ENCODE assay signal across 9 cellular contexts in genomic region chr12:108854453-108855283, GRCh38. TPM values are rescaled to one million over a fixed set of nuclear protein-coding genes. Genes with fewer than 3 reads are reported as not detected.
DNase-seq lines count a peak whose midpoint lies in the region; ATAC-seq, FAIRE-seq and TF ChIP-seq lines count a peak whose summit lies in the region.
"Had no signal": no experiment of that assay in that cellular context is flagged by ENCODE, and none has a peak within 500 bp of the region (broad histone marks: within the 10 kb centered on the region; RNA-seq: fewer than 3 reads in every experiment).

No MANE protein-coding gene starts in this region.

- 0 out of 2 replicates have a peak, but pooled peaks cover 13% of the 10 kb centered on the region for H4K20me1 ChIP-seq in K562 (replicated peaks; ENCODE audit: control insufficient read depth, insufficient read depth, low read length)
- H4K20me1 ChIP-seq in HepG2 (ENCODE audit: insufficient read depth, low read length) = peaks cover 3% of the 10 kb centered on the region; the same call in 1 of the 2 replicates

- peak overlapping the region; percentile 98 for H3K27ac Mint-ChIP-seq in type B pancreatic cell

- peaks cover 56% of the 10 kb centered on the region for H3K4me1 Mint-ChIP-seq in type B pancreatic cell (ENCODE audit: unreplicated experiment)

- H2AFZ ChIP-seq in K562 (ENCODE audit: low read depth, low read length) = no peak overlapping the region
- H2AFZ ChIP-seq in HepG2 (ENCODE audit: low read length) = no peak overlapping the region

- POLR2A ChIA-PET in K562 (lab: Yijun Ruan, JAX) (no interaction called here), HepG2 (lab: Yijun Ruan, JAX) (no interaction called here)

- H3K4me1 ChIP-seq in K562 (replicated peaks in 1 of 2; ENCODE audit: control insufficient read depth in 2 of 2, insufficient read depth in 2 of 2, low read length in 2 of 2) = peaks cover 37 to 38% of the 10 kb centered on the region in 2 experiments
- H3K4me1 ChIP-seq in HepG2 (ENCODE audit: insufficient read depth, low read length) = peaks cover 32% of the 10 kb centered on the region
- peaks cover 2% of the 10 kb centered on the region; the same call in 1 of the 2 replicates for H3K4me1 ChIP-seq in SJCRH30

- TF ChIP-seq CTCF in K562 (IDR thresholded peaks at IDR 0.05 in 2 of 3, conservative IDR thresholded peaks at IDR 0.05 in 1 of 3; ENCODE audit: insufficient read depth in 2 of 3, low read depth in 1 of 3, low read length in 3 of 3) (no peak), HepG2 (CRISPR knock-in tag; IDR thresholded peaks at IDR 0.05) (no peak), type B pancreatic cell (conservative IDR thresholded peaks at IDR 0.05) (no peak)

- H3K4me2 ChIP-seq in K562 (ENCODE audit: insufficient read depth, low read length) = peak overlapping the region; percentile 65
- H3K4me2 ChIP-seq in HepG2 (ENCODE audit: low read depth, low read length) = no peak overlapping the region

- TF ChIP-seq RAD21 in K562 (CRISPR knock-in tag; conservative IDR thresholded peaks at IDR 0.05 in 1 of 2, IDR thresholded peaks at IDR 0.05 in 1 of 2) (no peak), HepG2 (CRISPR knock-in tag; IDR thresholded peaks at IDR 0.05) (no peak)

- H3K36me3 ChIP-seq in K562 (ENCODE audit: control insufficient read depth, insufficient read depth, low read length) (no peaks in the 10 kb centered on the region; the same call in 2 of the 3 replicates), HepG2 (replicated peaks in 1 of 2; ENCODE audit: control insufficient read depth in 1 of 2, insufficient read depth in 2 of 2, low read length in 2 of 2) (peaks cover 1 to 6% of the 10 kb centered on the region in 2 experiments; a peak in 2 of 5 replicates), SJCRH30 (peaks cover 5% of the 10 kb centered on the region; the same call in 1 of the 2 replicates)

- H3K4me3 Mint-ChIP-seq in type B pancreatic cell = peak overlapping the region; percentile 97

- H3K27me3 ChIP-seq in K562 (ENCODE audit: control insufficient read depth in 2 of 2, insufficient read depth in 2 of 2, low read length in 2 of 2) = peaks cover 0 to 6% of the 10 kb centered on the region in 2 experiments; a peak in 1 of 5 replicates
- H3K27me3 ChIP-seq in HepG2 (ENCODE audit: control insufficient read depth in 1 of 2, insufficient read depth in 2 of 2, low read length in 2 of 2) = peaks cover 4 to 6% of the 10 kb centered on the region in 2 experiments; a peak in 1 of 5 replicates
- no peaks in the 10 kb centered on the region for H3K27me3 ChIP-seq in SJCRH30

- H3K36me3 Mint-ChIP-seq in type B pancreatic cell = peaks cover 21% of the 10 kb centered on the region

- TF ChIP-seq EP300 in K562 (IDR thresholded peaks at IDR 0.05; ENCODE audit: low read length) = no peak; the same call in 1 of the 2 replicates
- no peak for TF ChIP-seq EP300 in HepG2 (IDR thresholded peaks at IDR 0.05; ENCODE audit: low read depth in 2 of 2, low read length in 2 of 2)
- TF ChIP-seq EP300 in HepG2 (CRISPR knock-in tag; IDR thresholded peaks at IDR 0.05; ENCODE audit: borderline replicate concordance) = no peak

- in situ Hi-C loops in K562 (cut with MboI) (no loop called here), HepG2 (cut with HindIII; ENCODE audit: extremely low pct_ligation_motif_present, low pct_unique_long_range_greater_than_20kb) (no loop called here)

- H3K9me1 ChIP-seq in K562 (ENCODE audit: control insufficient read depth, insufficient read depth, low read length) = no peaks in the 10 kb centered on the region

- H3K27ac ChIP-seq in K562 (ENCODE audit: extremely low read depth, low read depth, low read length) (peak overlapping the region; percentile 67; the same call in 2 of the 3 replicates), HepG2 (ENCODE audit: extremely low read length, insufficient read depth, low read length) (no peak overlapping the region), SJCRH30 (no peak overlapping the region)

- peak; percentile 26 for ATAC-seq in HG03196 (IDR thresholded peaks at IDR 0.05; ENCODE audit: unreplicated experiment)
- no peak for ATAC-seq in K562
- no peak for ATAC-seq in HepG2
- ATAC-seq in GM18502 (IDR thresholded peaks at IDR 0.05; ENCODE audit: poor library complexity, unreplicated experiment) = no peak
- ATAC-seq in activated CD4-positive, CD25-positive, alpha-beta regulatory T cell treated with anti-CD3 and anti-CD28 coated beads, Interleukin-2, amount 50 U/mL, for 24 hours = no peak

- H3K27me3 Mint-ChIP-seq in type B pancreatic cell = peaks cover 10% of the 10 kb centered on the region

- intact Hi-C loops in K562 (cut with micrococcal nuclease) (loop anchor here (5.0 to 10.0 kb wide), 3 partner anchors 32 to 730 kb away; partner anchors contain the start of genes ISCU, SART3 and WSCD2), HepG2 (cut with micrococcal nuclease; ENCODE audit: unreplicated experiment) (loop anchor here (5.0 kb wide), 1 partner anchor 292 kb away; the partner anchor contains the start of genes ISCU and SART3)

- FAIRE-seq in K562 (lab: Jason Lieb, UNC) (peak; percentile 64), HepG2 (lab: Jason Lieb, UNC) (no peak)
- FAIRE-seq: endometrium had no signal

- H3K9me3 ChIP-seq in K562 (replicated peaks; ENCODE audit: control insufficient read depth, insufficient read depth, low read depth, low read length) = no peaks in the 10 kb centered on the region; the same call in 1 of the 2 replicates
- no peaks in the 10 kb centered on the region for H3K9me3 ChIP-seq in HepG2 (ENCODE audit: low read length)
- H3K9me3 ChIP-seq in SJCRH30 (replicated peaks) = 0 out of 2 replicates have a peak, but pooled peaks cover 4% of the 10 kb centered on the region

- DNase-seq in AG08396 (ENCODE audit: low spot score) (peak; percentile 80), K562 (ENCODE audit: extremely low read depth in 1 of 4, low spot score in 3 of 4) (peak in 2 of 4 experiments; percentile 38 to 54), HepG2 (ENCODE audit: low spot score) (no peak), type B pancreatic cell (ENCODE audit: extremely low spot score, unreplicated experiment) (no peak), SJCRH30 (no peak)

- H3K79me2 ChIP-seq in K562 (ENCODE audit: control insufficient read depth, insufficient read depth, low read length) = peaks cover 11% of the 10 kb centered on the region; the same call in 2 of the 3 replicates
- H3K79me2 ChIP-seq in HepG2 (ENCODE audit: insufficient read depth, low read length) = peaks cover 14% of the 10 kb centered on the region

- H3K9ac ChIP-seq in K562 (ENCODE audit: insufficient read depth in 1 of 2, low read depth in 2 of 2, low read length in 2 of 2) (peak overlapping the region in 1 of 2 experiments; percentile 20; a peak in 1 of 4 replicates), HepG2 (ENCODE audit: insufficient read depth, low read depth, low read length) (no peak overlapping the region)

- BruUV-seq in K562 (replicated peaks; lab: Mats Ljungman, UMichigan) (no TSS peak), HepG2 (replicated peaks; lab: Mats Ljungman, UMichigan) (no TSS peak)

- 57% methylated on average over 13 of the region's 13 CpGs for WGBS in K562 (ENCODE audit: insufficient coverage, low coverage, missing lambda C conversion rate)
- 92% methylated on average over 13 of the region's 13 CpGs for WGBS in HepG2 (ENCODE audit: low lambda C conversion rate)

- no peak overlapping the region for H3K4me3 ChIP-seq in K562
- H3K4me3 ChIP-seq in HepG2 (replicated peaks in 1 of 3; ENCODE audit: insufficient read depth in 1 of 3, low read depth in 2 of 3, low read length in 3 of 3) = no peak overlapping the region
- H3K4me3 ChIP-seq in SJCRH30 = no peak overlapping the region

- no peak for TF ChIP-seq POLR2A in K562 (conservative IDR thresholded peaks at IDR 0.05)
- TF ChIP-seq POLR2A in HepG2 (IDR thresholded peaks at IDR 0.05; ENCODE audit: insufficient read depth in 1 of 2, low read depth in 2 of 2, low read length in 2 of 2) = no peak

- peaks cover 4% of the 10 kb centered on the region for H3K9me3 Mint-ChIP-seq in type B pancreatic cell

- CTCF ChIA-PET in K562 (lab: Yijun Ruan, JAX; ENCODE audit: low intra/inter-chr PET ratio) = interaction anchor here (1.2 kb wide), 1 partner anchor 190 kb away, joined by 4 read pairs; no protein-coding TSS in a partner anchor
- CTCF ChIA-PET in HepG2 (lab: Yijun Ruan, JAX; ENCODE audit: low intra/inter-chr PET ratio, low total read pairs) = no interaction called here

RNA-seq across cellular contexts. Expression of gene SSH1, which starts 2.7 kb away (rescaled TPM):
- 12.8 and 19.4 TPM in 2 replicates for total RNA-seq in K562 (2011; cell fraction: chromatin; rRNA removed; ENCODE audit: low replicate concordance)
- total RNA-seq in K562 (2011; cell fraction: nucleolus; rRNA removed) = 8.0 and 10.2 TPM in 2 replicates
- total RNA-seq in K562 (2011; cell fraction: nucleoplasm; rRNA removed) = 7.7 and 9.5 TPM in 2 replicates
- total RNA-seq in K562 (2014; rRNA removed) = 2.0 and 2.9 TPM in 2 replicates
- total RNA-seq in K562 (2014; rRNA removed; fragmentation: Illumina TruSeq; extraction: Trizol) = 2.3 and 2.5 TPM in 2 replicates
- 1.7 and 2.2 TPM in 2 replicates for total RNA-seq in K562 (2015; rRNA removed; fragmentation: Illumina TruSeq; extraction: Trizol)
- 5.5 and 6.5 TPM in 2 replicates for total RNA-seq in K562 (2021)
- 3.4 and 4.2 TPM in 2 replicates for polyA plus RNA-seq in K562 (2011; rRNA removed)
- polyA plus RNA-seq in K562 (2011; cell fraction: cytosol; rRNA removed) = 2.8 and 3.3 TPM in 2 replicates
- 4.0 and 4.1 TPM in 2 replicates for polyA plus RNA-seq in K562 (2011; cell fraction: nucleus; rRNA removed)
- 3.3 and 5.5 TPM in 2 replicates for polyA plus RNA-seq in K562 (2012)
- 2.5 and 3.1 TPM in 2 replicates for polyA plus RNA-seq in K562 (2014; fragmentation: Illumina TruSeq; extraction: Trizol)
- under 1 TPM; 0.41 to 0.45 TPM for polyA plus RNA-seq in K562 (2014; fragmentation: Nextera tagmentation; extraction: Ambion mirVana)
- 2.3 and 2.8 TPM in 2 replicates for polyA plus RNA-seq in K562 (2014; rRNA removed)
- polyA minus RNA-seq in K562 (2011; rRNA and poly(A)+ RNA removed) = 4.5 and 5.0 TPM in 2 replicates
- 2.5 and 4.4 TPM in 2 replicates for polyA minus RNA-seq in K562 (2011; cell fraction: cytosol; rRNA and poly(A)+ RNA removed)
- 4.7 and 5.2 TPM in 2 replicates for polyA minus RNA-seq in K562 (2011; cell fraction: nucleus; rRNA and poly(A)+ RNA removed)
- total RNA-seq in HepG2 (2016; rRNA removed; fragmentation: Illumina TruSeq; extraction: Trizol) = 4.5 and 4.8 TPM in 2 replicates
- total RNA-seq in HepG2 (2016; cell fraction: cytosol; rRNA removed; fragmentation: Illumina TruSeq; extraction: Trizol; ENCODE audit: low read depth) = 3.0 and 3.8 TPM in 2 replicates
- 4.2 and 4.4 TPM in 2 replicates for total RNA-seq in HepG2 (2016; cell fraction: insoluble cytoplasmic fraction; rRNA removed; fragmentation: Illumina TruSeq; extraction: Trizol)
- total RNA-seq in HepG2 (2016; cell fraction: membrane; rRNA removed; fragmentation: Illumina TruSeq; extraction: Trizol) = 7.9 and 8.2 TPM in 2 replicates
- 7.0 and 7.7 TPM in 2 replicates for total RNA-seq in HepG2 (2016; cell fraction: nucleus; rRNA removed; fragmentation: Illumina TruSeq; extraction: Trizol)
- 4.3 and 4.9 TPM in 2 replicates for polyA plus RNA-seq in HepG2 (2011; rRNA removed)
- 3.1 TPM in 2 replicates for polyA plus RNA-seq in HepG2 (2011; cell fraction: cytosol; rRNA removed)
- 5.7 and 6.9 TPM in 2 replicates for polyA plus RNA-seq in HepG2 (2011; cell fraction: nucleus; rRNA removed)
- 3.6 and 4.3 TPM in 2 replicates for polyA plus RNA-seq in HepG2 (2012)
- polyA plus RNA-seq in HepG2 (2016; cell fraction: cytosol; fragmentation: Illumina TruSeq; extraction: Trizol; ENCODE audit: low read depth) = 3.1 and 3.9 TPM in 2 replicates
- 4.8 and 5.2 TPM in 2 replicates for polyA plus RNA-seq in HepG2 (2016; cell fraction: insoluble cytoplasmic fraction; fragmentation: Illumina TruSeq; extraction: Trizol; ENCODE audit: low read depth)
- 5.0 and 6.1 TPM in 2 replicates for polyA plus RNA-seq in HepG2 (2016; cell fraction: membrane; fragmentation: Illumina TruSeq; extraction: Trizol; ENCODE audit: low read depth)
- 5.5 and 5.7 TPM in 2 replicates for polyA plus RNA-seq in HepG2 (2016; cell fraction: nucleus; fragmentation: Illumina TruSeq; extraction: Trizol; ENCODE audit: insufficient read depth, low read depth)
- 14.1 and 22.8 TPM in 2 replicates for polyA minus RNA-seq in HepG2 (2011; rRNA and poly(A)+ RNA removed; ENCODE audit: low replicate concordance)
- polyA minus RNA-seq in HepG2 (2011; cell fraction: cytosol; rRNA and poly(A)+ RNA removed) = 4.2 and 5.0 TPM in 2 replicates
- 8.1 and 8.6 TPM in 2 replicates for polyA minus RNA-seq in HepG2 (2011; cell fraction: nucleus; rRNA and poly(A)+ RNA removed)
- total RNA-seq in type B pancreatic cell (ENCODE audit: low replicate concordance) = 32.2 and 33.7 TPM in 2 replicates
- 12.1 and 12.3 TPM in 2 replicates for total RNA-seq in SJCRH30 (2014; rRNA removed; shearing (Covaris generic))

RNA-seq across cellular contexts. Expression of gene DAO, which starts 25.2 kb away (rescaled TPM):
- not detected in 2 replicates for total RNA-seq in K562 (2011; cell fraction: chromatin; rRNA removed; ENCODE audit: low replicate concordance)
- not detected in 2 replicates for total RNA-seq in K562 (2011; cell fraction: nucleolus; rRNA removed)
- total RNA-seq in K562 (2011; cell fraction: nucleoplasm; rRNA removed) = not detected in 2 replicates
- total RNA-seq in K562 (2014; rRNA removed) = not detected in 2 replicates
- not detected in 2 replicates for total RNA-seq in K562 (2014; rRNA removed; fragmentation: Illumina TruSeq; extraction: Trizol)
- total RNA-seq in K562 (2015; rRNA removed; fragmentation: Illumina TruSeq; extraction: Trizol) = not detected in 2 replicates
- not detected in 2 replicates for total RNA-seq in K562 (2021)
- polyA plus RNA-seq in K562 (2011; rRNA removed) = not detected in 2 replicates
- polyA plus RNA-seq in K562 (2011; cell fraction: cytosol; rRNA removed) = not detected in 2 replicates
- polyA plus RNA-seq in K562 (2011; cell fraction: nucleus; rRNA removed) = not detected in 2 replicates
- not detected in 2 replicates for polyA plus RNA-seq in K562 (2012)
- polyA plus RNA-seq in K562 (2014; fragmentation: Illumina TruSeq; extraction: Trizol) = not detected in 2 replicates
- polyA plus RNA-seq in K562 (2014; fragmentation: Nextera tagmentation; extraction: Ambion mirVana) = not detected
- not detected in 2 replicates for polyA plus RNA-seq in K562 (2014; rRNA removed)
- not detected in 2 replicates for polyA minus RNA-seq in K562 (2011; rRNA and poly(A)+ RNA removed)
- polyA minus RNA-seq in K562 (2011; cell fraction: cytosol; rRNA and poly(A)+ RNA removed) = not detected in 2 replicates
- not detected in 2 replicates for polyA minus RNA-seq in K562 (2011; cell fraction: nucleus; rRNA and poly(A)+ RNA removed)
- total RNA-seq in HepG2 (2016; rRNA removed; fragmentation: Illumina TruSeq; extraction: Trizol) = 0.82 and 1.1 TPM in 2 replicates
- total RNA-seq in HepG2 (2016; cell fraction: cytosol; rRNA removed; fragmentation: Illumina TruSeq; extraction: Trizol; ENCODE audit: low read depth) = 0.44 and 0.51 TPM in 2 replicates
- total RNA-seq in HepG2 (2016; cell fraction: insoluble cytoplasmic fraction; rRNA removed; fragmentation: Illumina TruSeq; extraction: Trizol) = 0.97 and 2.2 TPM in 2 replicates
- total RNA-seq in HepG2 (2016; cell fraction: membrane; rRNA removed; fragmentation: Illumina TruSeq; extraction: Trizol) = 0.79 and 1.1 TPM in 2 replicates
- total RNA-seq in HepG2 (2016; cell fraction: nucleus; rRNA removed; fragmentation: Illumina TruSeq; extraction: Trizol) = 1.0 and 1.2 TPM in 2 replicates
- polyA plus RNA-seq in HepG2 (2011; rRNA removed) = 0.34 and 0.48 TPM in 2 replicates
- 0.64 and 0.65 TPM in 2 replicates for polyA plus RNA-seq in HepG2 (2011; cell fraction: cytosol; rRNA removed)
- 0.48 and 0.59 TPM in 2 replicates for polyA plus RNA-seq in HepG2 (2011; cell fraction: nucleus; rRNA removed)
- polyA plus RNA-seq in HepG2 (2012) = 0.23 and 0.43 TPM in 2 replicates
- 0.54 and 0.55 TPM in 2 replicates for polyA plus RNA-seq in HepG2 (2016; cell fraction: cytosol; fragmentation: Illumina TruSeq; extraction: Trizol; ENCODE audit: low read depth)
- polyA plus RNA-seq in HepG2 (2016; cell fraction: insoluble cytoplasmic fraction; fragmentation: Illumina TruSeq; extraction: Trizol; ENCODE audit: low read depth) = 1.6 and 1.7 TPM in 2 replicates
- 0.45 and 0.80 TPM in 2 replicates for polyA plus RNA-seq in HepG2 (2016; cell fraction: membrane; fragmentation: Illumina TruSeq; extraction: Trizol; ENCODE audit: low read depth)
- polyA plus RNA-seq in HepG2 (2016; cell fraction: nucleus; fragmentation: Illumina TruSeq; extraction: Trizol; ENCODE audit: insufficient read depth, low read depth) = 1.6 and 1.7 TPM in 2 replicates
- polyA minus RNA-seq in HepG2 (2011; rRNA and poly(A)+ RNA removed; ENCODE audit: low replicate concordance) = 0.68 TPM in 1 of 2 replicates, not detected in the other
- not detected in 2 replicates for polyA minus RNA-seq in HepG2 (2011; cell fraction: cytosol; rRNA and poly(A)+ RNA removed)
- 0.52 TPM in 1 of 2 replicates, not detected in the other for polyA minus RNA-seq in HepG2 (2011; cell fraction: nucleus; rRNA and poly(A)+ RNA removed)
- not detected in 2 replicates for total RNA-seq in type B pancreatic cell (ENCODE audit: low replicate concordance)
- total RNA-seq in SJCRH30 (2014; rRNA removed; shearing (Covaris generic)) = not detected in 2 replicates
